ENCODE assay signal across 8 cellular contexts in the genomic region with DNA sequence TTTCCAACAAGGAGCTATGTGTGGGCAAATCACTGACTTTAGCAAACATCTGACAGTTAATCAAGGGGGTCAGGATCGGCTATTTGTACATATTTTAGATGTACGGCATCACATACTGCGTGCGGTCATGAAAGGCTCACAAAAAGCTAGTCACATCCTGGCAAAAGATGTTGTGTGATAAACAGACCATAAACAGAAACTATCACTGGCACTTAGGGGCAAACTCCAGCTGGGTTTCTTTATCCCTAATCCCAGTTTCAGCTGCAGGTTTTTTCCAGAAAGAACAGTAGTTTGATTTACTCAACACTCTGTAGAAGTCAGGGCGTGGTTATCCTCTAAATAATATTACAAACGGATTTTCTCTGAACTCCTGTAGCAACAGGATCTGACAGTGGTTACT.
DNase-seq lines count a peak whose midpoint lies in the region; ATAC-seq and TF ChIP-seq lines count a peak whose summit lies in the region.

No MANE protein-coding gene starts in this region.

- H3F3A ChIP-seq in GM23338 (replicated peaks; ENCODE audit: low read depth), result peaks cover 9% of the 10 kb centered on the region; the same call in 1 of the 2 replicates

- H3K27ac ChIP-seq in CD4-positive, alpha-beta memory T cell (ENCODE audit: low read depth, low read length), result peak overlapping the region; percentile 83
- H3K27ac ChIP-seq in coronary artery, result peak overlapping the region; percentile 92 to 98
- no peak overlapping the region for H3K27ac ChIP-seq in GM23338 (ENCODE audit: low read depth)

- H3K27me3 ChIP-seq in CD4-positive, alpha-beta memory T cell (ENCODE audit: insufficient read depth, low read length), result no peaks in the 10 kb centered on the region
- H3K27me3 ChIP-seq in GM23338 (ENCODE audit: insufficient read depth), result peaks cover 31% of the 10 kb centered on the region

- H3K4me1 ChIP-seq in CD4-positive, alpha-beta memory T cell (ENCODE audit: insufficient read depth, low read length), result peaks cover 36% of the 10 kb centered on the region
- peaks cover 8% of the 10 kb centered on the region; the same call in 1 of the 2 replicates for H3K4me1 ChIP-seq in GM23338 (ENCODE audit: insufficient read depth)

- CTCF ChIA-PET in CD4-positive, alpha-beta memory T cell (lab: Charles Lee; ENCODE audit: partially characterized antibody), result interaction anchor here (1.0 to 1.4 kb wide), 3 partner anchors 156 to 517 kb away, joined by 3 to 7 read pairs (median 4); no protein-coding TSS in a partner anchor

- no peaks in the 10 kb centered on the region for H3K79me2 ChIP-seq in GM23338 (replicated peaks; ENCODE audit: insufficient read depth)

- intact Hi-C loops in CD4-positive, alpha-beta memory T cell (cut with micrococcal nuclease), result no loop called here
- intact Hi-C loops in natural killer cell (cut with micrococcal nuclease), result no loop called here

- H3K36me3 Mint-ChIP-seq in CD4-positive, alpha-beta memory T cell, result peaks cover 16 to 18% of the 10 kb centered on the region in 2 donors
- peaks cover 3% of the 10 kb centered on the region for H3K36me3 Mint-ChIP-seq in natural killer cell
- H3K36me3 Mint-ChIP-seq in GM23338 (ENCODE audit: low read depth), result no peaks in the 10 kb centered on the region

- POLR2A ChIA-PET in CD4-positive, alpha-beta memory T cell (lab: Charles Lee; ENCODE audit: partially characterized antibody), result interaction anchor here (0.7 to 1.1 kb wide), 4 partner anchors 39 to 153 kb away, joined by 3 to 4 read pairs (median 4); no protein-coding TSS in a partner anchor

- no peak overlapping the region for H2AFZ ChIP-seq in GM23338

- H3K27ac Mint-ChIP-seq in CD4-positive, alpha-beta memory T cell, result peak overlapping the region; percentile 94 to 98 (median 96)
- peak overlapping the region; percentile 90 to 94 for H3K27ac Mint-ChIP-seq in natural killer cell
- H3K27ac Mint-ChIP-seq in GM23338, result no peak overlapping the region

- H3K9me3 ChIP-seq in CD4-positive, alpha-beta memory T cell (ENCODE audit: control insufficient read depth in 1 of 2, low read length in 2 of 2), result peaks cover 0 to 2% of the 10 kb centered on the region in 2 donors

- peak; percentile 24 to 52 (median 29) for DNase-seq in CD4-positive, alpha-beta memory T cell
- DNase-seq in NCI-H345 treated with DMSO at 0.1 percent for 48 hours (lab: John Stamatoyannopoulos, UW; ENCODE audit: unreplicated experiment), result peak; percentile 42
- DNase-seq in coronary artery (ENCODE audit: low spot score), result no peak
- no peak for DNase-seq in natural killer cell
- no peak for DNase-seq in NCI-H510A (lab: John Stamatoyannopoulos, UW)
- no peak for DNase-seq in SKM-1 treated with dmso at 0.1 percent for 144 hours (lab: John Stamatoyannopoulos, UW; ENCODE audit: unreplicated experiment)
- DNase-seq in GM23338 (ENCODE audit: low spot score), result no peak

- H3K4me3 ChIP-seq in CD4-positive, alpha-beta memory T cell (ENCODE audit: low read length in 2 of 2), result peak overlapping the region in 1 of 2 donors; percentile 4
- H3K4me3 ChIP-seq in coronary artery (peak overlapping the region; percentile 26), GM23338 (no peak overlapping the region)

- no peak overlapping the region for H3K4me2 ChIP-seq in GM23338

- H3K36me3 ChIP-seq in CD4-positive, alpha-beta memory T cell (ENCODE audit: insufficient read depth, low read length), result no peaks in the 10 kb centered on the region
- no peaks in the 10 kb centered on the region for H3K36me3 ChIP-seq in GM23338 (ENCODE audit: insufficient read depth)

- peaks cover 0 to 14% (median 5%) of the 10 kb centered on the region in 8 donors for H3K9me3 Mint-ChIP-seq in CD4-positive, alpha-beta memory T cell
- H3K9me3 Mint-ChIP-seq in natural killer cell (peaks cover 0 to 3% of the 10 kb centered on the region in 2 donors), GM23338 (peaks cover 2% of the 10 kb centered on the region; the same call in 1 of the 3 replicates)

- H3K9me2 ChIP-seq in GM23338 (ENCODE audit: insufficient read depth), result no peaks in the 10 kb centered on the region

- no peaks in the 10 kb centered on the region for H3K27me3 Mint-ChIP-seq in CD4-positive, alpha-beta memory T cell
- no peaks in the 10 kb centered on the region for H3K27me3 Mint-ChIP-seq in natural killer cell (ENCODE audit: low read depth in 2 of 2)
- H3K27me3 Mint-ChIP-seq in GM23338 (ENCODE audit: insufficient read depth, low read depth, poor library complexity), result peaks cover 13% of the 10 kb centered on the region

- H3K4me1 Mint-ChIP-seq in CD4-positive, alpha-beta memory T cell, result peaks cover 20 to 41% (median 24%) of the 10 kb centered on the region in 4 donors
- H3K4me1 Mint-ChIP-seq in natural killer cell, result peaks cover 24% of the 10 kb centered on the region in 2 donors
- H3K4me1 Mint-ChIP-seq in GM23338, result peaks cover 3% of the 10 kb centered on the region; the same call in 1 of the 3 replicates

- H3K4me3 Mint-ChIP-seq in CD4-positive, alpha-beta memory T cell, result peak overlapping the region; percentile 82 to 90 (median 87)
- H3K4me3 Mint-ChIP-seq in natural killer cell (peak overlapping the region; percentile 83), GM23338 (no peak overlapping the region)

- ATAC-seq in natural killer cell, result peak; percentile 17 to 43 (median 33)
- no peak for ATAC-seq in HG02763 (IDR thresholded peaks at IDR 0.05; ENCODE audit: unreplicated experiment)
- ATAC-seq in GM23338, result no peak

- H4K20me1 ChIP-seq in GM23338 (replicated peaks; ENCODE audit: insufficient read depth), result no peaks in the 10 kb centered on the region

- no peak for TF ChIP-seq CTCF in coronary artery (IDR thresholded peaks at IDR 0.05)
- TF ChIP-seq CTCF in natural killer cell (IDR thresholded peaks at IDR 0.05), result no peak
- TF ChIP-seq CTCF in GM23338 (conservative IDR thresholded peaks at IDR 0.05; ENCODE audit: low read depth in 2 of 2), result no peak

TF ChIP-seq in GM23338, 12 proteins besides CTCF, POLR2A, EP300 and RAD21 (continues in another document):
- no peak for TF ChIP-seq POLR2AphosphoS5 (IDR thresholded peaks at IDR 0.05; ENCODE audit: low read depth)
- no peak for TF ChIP-seq NANOG (IDR thresholded peaks at IDR 0.05; ENCODE audit: borderline replicate concordance)
- TF ChIP-seq JUNB (IDR thresholded peaks at IDR 0.05; ENCODE audit: unreplicated experiment), result no peak
- TF ChIP-seq STAT1 (IDR thresholded peaks at IDR 0.05; ENCODE audit: unreplicated experiment), result no peak
- no peak for TF ChIP-seq EZH2 (IDR thresholded peaks at IDR 0.05; ENCODE audit: low read depth, unreplicated experiment)
- no peak for TF ChIP-seq EZH2phosphoT487 (IDR thresholded peaks at IDR 0.05; ENCODE audit: unreplicated experiment)
- TF ChIP-seq, protein P1, sequence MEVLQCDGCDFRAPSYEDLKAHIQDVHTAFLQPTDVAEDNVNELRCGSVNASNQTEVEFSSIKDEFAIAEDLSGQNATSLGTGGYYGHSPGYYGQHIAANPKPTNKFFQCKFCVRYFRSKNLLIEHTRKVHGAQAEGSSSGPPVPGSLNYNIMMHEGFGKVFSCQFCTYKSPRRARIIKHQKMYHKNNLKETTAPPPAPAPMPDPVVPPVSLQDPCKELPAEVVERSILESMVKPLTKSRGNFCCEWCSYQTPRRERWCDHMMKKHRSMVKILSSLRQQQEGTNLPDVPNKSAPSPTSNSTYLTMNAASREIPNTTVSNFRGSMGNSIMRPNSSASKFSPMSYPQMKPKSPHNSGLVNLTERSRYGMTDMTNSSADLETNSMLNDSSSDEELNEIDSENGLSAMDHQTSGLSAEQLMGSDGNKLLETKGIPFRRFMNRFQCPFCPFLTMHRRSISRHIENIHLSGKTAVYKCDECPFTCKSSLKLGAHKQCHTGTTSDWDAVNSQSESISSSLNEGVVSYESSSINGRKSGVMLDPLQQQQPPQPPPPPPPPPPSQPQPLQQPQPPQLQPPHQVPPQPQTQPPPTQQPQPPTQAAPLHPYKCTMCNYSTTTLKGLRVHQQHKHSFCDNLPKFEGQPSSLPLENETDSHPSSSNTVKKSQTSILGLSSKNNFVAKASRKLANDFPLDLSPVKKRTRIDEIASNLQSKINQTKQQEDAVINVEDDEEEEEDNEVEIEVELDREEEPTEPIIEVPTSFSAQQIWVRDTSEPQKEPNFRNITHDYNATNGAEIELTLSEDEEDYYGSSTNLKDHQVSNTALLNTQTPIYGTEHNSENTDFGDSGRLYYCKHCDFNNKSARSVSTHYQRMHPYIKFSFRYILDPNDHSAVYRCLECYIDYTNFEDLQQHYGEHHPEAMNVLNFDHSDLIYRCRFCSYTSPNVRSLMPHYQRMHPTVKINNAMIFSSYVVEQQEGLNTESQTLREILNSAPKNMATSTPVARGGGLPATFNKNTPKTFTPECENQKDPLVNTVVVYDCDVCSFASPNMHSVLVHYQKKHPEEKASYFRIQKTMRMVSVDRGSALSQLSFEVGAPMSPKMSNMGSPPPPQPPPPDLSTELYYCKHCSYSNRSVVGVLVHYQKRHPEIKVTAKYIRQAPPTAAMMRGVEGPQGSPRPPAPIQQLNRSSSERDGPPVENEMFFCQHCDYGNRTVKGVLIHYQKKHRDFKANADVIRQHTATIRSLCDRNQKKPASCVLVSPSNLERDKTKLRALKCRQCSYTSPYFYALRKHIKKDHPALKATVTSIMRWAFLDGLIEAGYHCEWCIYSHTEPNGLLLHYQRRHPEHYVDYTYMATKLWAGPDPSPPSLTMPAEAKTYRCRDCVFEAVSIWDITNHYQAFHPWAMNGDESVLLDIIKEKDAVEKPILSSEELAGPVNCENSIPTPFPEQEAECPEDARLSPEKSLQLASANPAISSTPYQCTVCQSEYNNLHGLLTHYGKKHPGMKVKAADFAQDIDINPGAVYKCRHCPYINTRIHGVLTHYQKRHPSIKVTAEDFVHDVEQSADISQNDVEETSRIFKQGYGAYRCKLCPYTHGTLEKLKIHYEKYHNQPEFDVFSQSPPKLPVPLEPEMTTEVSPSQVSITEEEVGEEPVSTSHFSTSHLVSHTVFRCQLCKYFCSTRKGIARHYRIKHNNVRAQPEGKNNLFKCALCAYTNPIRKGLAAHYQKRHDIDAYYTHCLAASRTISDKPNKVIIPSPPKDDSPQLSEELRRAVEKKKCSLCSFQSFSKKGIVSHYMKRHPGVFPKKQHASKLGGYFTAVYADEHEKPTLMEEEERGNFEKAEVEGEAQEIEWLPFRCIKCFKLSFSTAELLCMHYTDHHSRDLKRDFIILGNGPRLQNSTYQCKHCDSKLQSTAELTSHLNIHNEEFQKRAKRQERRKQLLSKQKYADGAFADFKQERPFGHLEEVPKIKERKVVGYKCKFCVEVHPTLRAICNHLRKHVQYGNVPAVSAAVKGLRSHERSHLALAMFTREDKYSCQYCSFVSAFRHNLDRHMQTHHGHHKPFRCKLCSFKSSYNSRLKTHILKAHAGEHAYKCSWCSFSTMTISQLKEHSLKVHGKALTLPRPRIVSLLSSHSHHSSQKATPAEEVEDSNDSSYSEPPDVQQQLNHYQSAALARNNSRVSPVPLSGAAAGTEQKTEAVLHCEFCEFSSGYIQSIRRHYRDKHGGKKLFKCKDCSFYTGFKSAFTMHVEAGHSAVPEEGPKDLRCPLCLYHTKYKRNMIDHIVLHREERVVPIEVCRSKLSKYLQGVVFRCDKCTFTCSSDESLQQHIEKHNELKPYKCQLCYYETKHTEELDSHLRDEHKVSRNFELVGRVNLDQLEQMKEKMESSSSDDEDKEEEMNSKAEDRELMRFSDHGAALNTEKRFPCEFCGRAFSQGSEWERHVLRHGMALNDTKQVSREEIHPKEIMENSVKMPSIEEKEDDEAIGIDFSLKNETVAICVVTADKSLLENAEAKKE (CRISPR knock-in tag; IDR thresholded peaks at IDR 0.05), result no peak

Comparison
In these comparisons a context has a peak if more than half of its experiments do, and no peak if none do; other contexts are left out.
1. DNase-seq: peak in CD4-positive, alpha-beta memory T cell (5 of 5) and NCI-H345 treated with DMSO at 0.1 percent for 48 hours (single experiment); none in coronary artery (single experiment), natural killer cell (single experiment), NCI-H510A (single experiment), SKM-1 treated with dmso at 0.1 percent for 144 hours (single experiment) and GM23338 (single experiment).
2. ATAC-seq: peak in natural killer cell (3 of 3); none in HG02763 (single experiment) and GM23338 (single experiment).